1 cellular context compared by ENCODE assay signal in the genomic region with DNA sequence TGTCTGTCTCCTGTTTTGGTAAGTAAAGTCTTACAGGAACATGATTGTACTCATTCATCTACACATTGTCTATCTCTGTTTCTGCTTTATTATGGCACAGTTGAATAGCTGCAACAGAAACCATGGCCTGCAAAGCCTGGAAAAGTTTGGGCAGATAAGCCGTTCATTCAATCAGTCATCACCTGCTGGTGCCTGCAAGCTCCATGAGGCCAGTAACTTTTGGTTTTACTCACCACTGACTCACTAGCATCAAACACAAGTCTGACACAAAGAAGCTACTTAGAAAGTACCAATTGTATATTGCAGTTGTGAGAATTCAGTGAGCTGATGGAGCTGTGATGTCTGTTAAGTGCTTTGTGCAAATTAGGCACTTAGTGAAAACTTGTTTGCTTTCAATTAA.
TF ChIP-seq lines count a peak whose summit lies in the region.

No MANE protein-coding gene starts in this region.

TF ChIP-seq in IMR-90, 13 proteins besides CTCF, POLR2A, EP300 and RAD21:
- no peak for TF ChIP-seq MAFK (IDR thresholded peaks at IDR 0.05; ENCODE audit: low read depth, low read length)
- TF ChIP-seq NFE2L2 (IDR thresholded peaks at IDR 0.05; ENCODE audit: low read depth, low read length) = no peak
- TF ChIP-seq RFX5 (IDR thresholded peaks at IDR 0.05; ENCODE audit: low read depth, low read length) = no peak
- no peak for TF ChIP-seq RCOR1 (IDR thresholded peaks at IDR 0.05; ENCODE audit: insufficient replicate concordance, low read length)
- no peak for TF ChIP-seq FOS (IDR thresholded peaks at IDR 0.05; ENCODE audit: low read depth, low read length)
- TF ChIP-seq MAZ (IDR thresholded peaks at IDR 0.05; ENCODE audit: borderline replicate concordance, low read depth, low read length) = no peak
- no peak for TF ChIP-seq CEBPB (IDR thresholded peaks at IDR 0.05; ENCODE audit: low read depth, low read length)
- no peak for TF ChIP-seq SMC3 (IDR thresholded peaks at IDR 0.05; ENCODE audit: low read depth, low read length)
- TF ChIP-seq, protein P1, sequence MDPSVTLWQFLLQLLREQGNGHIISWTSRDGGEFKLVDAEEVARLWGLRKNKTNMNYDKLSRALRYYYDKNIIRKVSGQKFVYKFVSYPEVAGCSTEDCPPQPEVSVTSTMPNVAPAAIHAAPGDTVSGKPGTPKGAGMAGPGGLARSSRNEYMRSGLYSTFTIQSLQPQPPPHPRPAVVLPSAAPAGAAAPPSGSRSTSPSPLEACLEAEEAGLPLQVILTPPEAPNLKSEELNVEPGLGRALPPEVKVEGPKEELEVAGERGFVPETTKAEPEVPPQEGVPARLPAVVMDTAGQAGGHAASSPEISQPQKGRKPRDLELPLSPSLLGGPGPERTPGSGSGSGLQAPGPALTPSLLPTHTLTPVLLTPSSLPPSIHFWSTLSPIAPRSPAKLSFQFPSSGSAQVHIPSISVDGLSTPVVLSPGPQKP (IDR thresholded peaks at IDR 0.05; ENCODE audit: borderline replicate concordance, low read depth, low read length) = no peak
- no peak for TF ChIP-seq BHLHE40 (IDR thresholded peaks at IDR 0.05; ENCODE audit: low read depth, low read length)
- TF ChIP-seq, protein P2, sequence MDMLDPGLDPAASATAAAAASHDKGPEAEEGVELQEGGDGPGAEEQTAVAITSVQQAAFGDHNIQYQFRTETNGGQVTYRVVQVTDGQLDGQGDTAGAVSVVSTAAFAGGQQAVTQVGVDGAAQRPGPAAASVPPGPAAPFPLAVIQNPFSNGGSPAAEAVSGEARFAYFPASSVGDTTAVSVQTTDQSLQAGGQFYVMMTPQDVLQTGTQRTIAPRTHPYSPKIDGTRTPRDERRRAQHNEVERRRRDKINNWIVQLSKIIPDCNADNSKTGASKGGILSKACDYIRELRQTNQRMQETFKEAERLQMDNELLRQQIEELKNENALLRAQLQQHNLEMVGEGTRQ (IDR thresholded peaks at IDR 0.05; ENCODE audit: low read depth, low read length) = no peak
- TF ChIP-seq MXI1 (IDR thresholded peaks at IDR 0.05; ENCODE audit: borderline replicate concordance, low read depth, low read length) = no peak
- no peak for TF ChIP-seq CHD1 (IDR thresholded peaks at IDR 0.05; ENCODE audit: low read depth, low read length)
TF ChIP-seq in IMR-90: peak in this region for 0.
